Comparison of ENCODE assay signal across 14 cellular contexts in the genomic region with DNA sequence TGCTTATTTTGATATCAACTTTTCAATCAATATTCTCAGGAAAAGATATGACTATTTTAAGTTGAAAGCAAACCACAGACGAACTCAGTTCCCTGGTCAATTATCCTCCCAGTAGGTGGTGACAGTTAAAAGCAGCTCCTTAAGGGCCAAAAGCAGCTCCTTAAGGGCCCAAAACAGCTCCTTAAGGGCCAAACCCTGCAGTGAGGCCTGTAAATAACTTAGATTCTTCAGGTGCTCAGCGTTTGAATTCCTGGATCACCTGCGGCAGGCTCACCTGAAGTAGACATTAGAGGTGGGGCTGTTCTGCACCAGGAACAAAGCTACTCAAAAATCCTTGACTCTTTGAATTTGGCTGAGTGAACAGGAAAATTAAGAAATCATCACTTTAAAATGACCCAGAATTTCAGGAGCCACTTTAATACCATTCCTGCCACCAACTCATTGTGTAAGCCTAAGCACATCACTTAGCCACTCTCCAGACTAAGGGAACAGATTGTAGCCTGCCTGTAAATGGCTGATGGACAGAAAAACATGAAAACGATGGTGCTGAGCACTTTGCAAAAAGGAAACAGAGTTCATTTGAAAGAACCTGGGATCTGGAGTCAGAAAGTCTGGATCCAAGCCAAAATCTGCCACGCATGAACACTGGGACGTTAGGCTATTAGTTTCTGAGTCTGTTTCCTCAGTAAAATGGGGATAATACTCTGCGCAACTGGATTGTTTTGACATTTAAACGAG.
A peak's percentile ranks its signal among the peaks of the same experiment; 100 is the strongest.
DNase-seq lines count a peak whose midpoint lies in the region; ATAC-seq and TF ChIP-seq lines count a peak whose summit lies in the region.
"Had no signal": no experiment of that assay in that cellular context is flagged by ENCODE, and none has a peak within 500 bp of the region (broad histone marks: within the 10 kb centered on the region; RNA-seq: fewer than 3 reads in every experiment).

No MANE protein-coding gene starts in this region.

- DNase-seq in Daoy (ENCODE audit: low read depth) (peak; percentile 26), NCI-H2107 (lab: John Stamatoyannopoulos, UW) (peak; percentile 11), cerebellar cortex (ENCODE audit: low spot score) (peak; percentile 1), mucosa of descending colon (no peak), H4 (ENCODE audit: low spot score) (no peak), COR-L47 (lab: John Stamatoyannopoulos, UW) (no peak), Right ventricle myocardium inferior (ENCODE audit: missing footprints) (no peak)
- DNase-seq: activated CD4-positive, alpha-beta T cell treated with anti-CD3 and anti-CD28 coated beads for 36 hours; activated T-cell treated with anti-CD3 and anti-CD28 coated beads, Interleukin-2, amount 50 U/mL, for 24 hours; aorta; effector memory CD4-positive, alpha-beta T cell; SW 1271 had no signal

- ATAC-seq in mucosa of descending colon (peak; percentile 64), Right ventricle myocardium inferior (no peak), HG02623 (IDR thresholded peaks at IDR 0.05; ENCODE audit: unreplicated experiment) (no peak)
- ATAC-seq: activated CD4-positive, alpha-beta T cell treated with anti-CD3 and anti-CD28 coated beads for 36 hours had no signal

- H3K4me1 ChIP-seq in mucosa of descending colon (ENCODE audit: low read depth) = peaks cover 5% of the 10 kb centered on the region

- no peak for TF ChIP-seq CTCF in mucosa of descending colon (IDR thresholded peaks at IDR 0.05)

- no peaks in the 10 kb centered on the region for H3K36me3 ChIP-seq in mucosa of descending colon (ENCODE audit: low read depth)
- H3K36me3 ChIP-seq: BLaER1 had no signal

- H3K9me3 ChIP-seq in mucosa of descending colon = no peaks in the 10 kb centered on the region
- H3K9me3 ChIP-seq: BLaER1 had no signal

- intact Hi-C loops in mucosa of descending colon (cut with DNase I, micrococcal nuclease) (no loop called here), Right ventricle myocardium inferior (cut with DNase I) (no loop called here)

- H3K4me3 ChIP-seq in mucosa of descending colon = no peak overlapping the region
- H3K4me3 ChIP-seq: BLaER1 had no signal

Comparison
In these comparisons a context has a peak if more than half of its experiments do, and no peak if none do; other contexts are left out.
1. DNase-seq: peak in Daoy (single experiment), NCI-H2107 (single experiment) and cerebellar cortex (single experiment); none in mucosa of descending colon (0 of 3), H4 (single experiment), COR-L47 (single experiment) and Right ventricle myocardium inferior (single experiment).